In the genomic region with DNA sequence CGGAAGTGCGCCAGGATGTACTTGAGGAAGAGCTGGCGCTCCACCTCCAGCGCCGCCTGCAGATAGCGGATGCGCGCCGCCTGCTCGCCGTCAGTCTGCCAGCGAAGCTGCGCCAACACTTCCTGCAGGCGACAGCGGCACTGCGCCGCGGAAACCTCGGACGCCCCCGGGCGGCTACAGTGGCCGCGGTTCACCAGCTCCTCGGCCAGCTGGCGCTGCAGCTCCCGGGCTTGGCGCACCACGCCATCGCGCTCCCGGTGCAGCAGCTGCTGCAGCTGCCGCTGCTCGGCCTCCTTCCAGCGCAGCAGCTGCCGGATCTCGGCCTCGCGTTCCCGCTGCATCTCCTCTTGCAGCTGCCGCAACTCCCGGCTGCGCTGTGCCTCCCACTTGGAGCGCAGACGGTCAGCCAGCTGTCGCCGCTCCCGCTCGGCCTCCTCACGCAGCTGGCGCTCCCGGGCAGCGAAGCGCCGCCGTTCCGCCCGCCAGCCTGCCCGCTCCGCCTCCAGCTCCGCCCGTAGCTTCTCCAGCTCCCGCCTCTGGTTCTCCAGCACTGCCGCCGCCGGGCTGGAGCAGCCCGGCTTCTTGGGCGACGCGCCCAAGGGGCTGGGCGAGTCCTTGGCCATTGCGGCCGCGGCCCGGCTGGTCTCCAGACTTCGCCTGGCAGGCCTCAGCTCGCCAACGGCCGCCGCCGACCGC, we compare ENCODE assay signal across 8 cellular contexts. TPM values are rescaled to one million over a fixed set of nuclear protein-coding genes. Genes with fewer than 3 reads are reported as not detected.
DNase-seq lines count a peak whose midpoint lies in the region; ATAC-seq and TF ChIP-seq lines count a peak whose summit lies in the region.
"Not testable (repeated sequence)": the region's sequence is repeated elsewhere in the genome, so short reads cannot be mapped to it uniquely, and the experiment has no call there.

No MANE protein-coding gene starts in this region.

- not testable (repeated sequence) for H3K27ac Mint-ChIP-seq in CD8-positive, alpha-beta T cell; T-helper 17 cell

- ATAC-seq in CD8-positive, alpha-beta T cell: peak; percentile 72
- ATAC-seq in GM19438 (IDR thresholded peaks at IDR 0.05; ENCODE audit: low read depth, unreplicated experiment) (peak; percentile 62), HG02610 (IDR thresholded peaks at IDR 0.05; ENCODE audit: unreplicated experiment) (peak; percentile 58), HG03342 (IDR thresholded peaks at IDR 0.05; ENCODE audit: unreplicated experiment) (peak; percentile 51), T-helper 17 cell (peak; percentile 81), body of pancreas (peak; percentile 77), left lobe of liver (peak; percentile 84), sciatic nerve (peak; percentile 77)

- not testable (repeated sequence) for H3K27me3 Mint-ChIP-seq in CD8-positive, alpha-beta T cell (ENCODE audit: low read depth); T-helper 17 cell

- H3K36me3 Mint-ChIP-seq in CD8-positive, alpha-beta T cell; T-helper 17 cell (ENCODE audit: low read depth): not testable (repeated sequence)

- TF ChIP-seq CTCF in CD8-positive, alpha-beta T cell (IDR thresholded peaks at IDR 0.05); body of pancreas (IDR thresholded peaks at IDR 0.05): not testable (repeated sequence)

- H3K27me3 ChIP-seq in CD8-positive, alpha-beta T cell (ENCODE audit: insufficient read depth, low read length); body of pancreas: not testable (repeated sequence)

- intact Hi-C loops in CD8-positive, alpha-beta T cell (cut with DNase I, micrococcal nuclease); body of pancreas (cut with DNase I); sciatic nerve (cut with DNase I): not testable (repeated sequence)

- POLR2A ChIA-PET in CD8-positive, alpha-beta T cell (lab: Charles Lee): not testable (repeated sequence)

- not testable (repeated sequence) for H3K27ac ChIP-seq in CD8-positive, alpha-beta T cell (ENCODE audit: low read depth, low read length); body of pancreas

- H3K36me3 ChIP-seq in CD8-positive, alpha-beta T cell (ENCODE audit: insufficient read depth, low read length); body of pancreas (replicated peaks in 1 of 2; ENCODE audit: insufficient read depth in 1 of 2, low read depth in 2 of 2): not testable (repeated sequence)

- H3K4me1 ChIP-seq in CD8-positive, alpha-beta T cell (ENCODE audit: insufficient read depth, low read length); body of pancreas: not testable (repeated sequence)

- WGBS in body of pancreas, 2 donors: no CpG with 5 or more reads among the region's 82 CpGs

- H3K4me1 Mint-ChIP-seq in CD8-positive, alpha-beta T cell (ENCODE audit: low read depth); T-helper 17 cell: not testable (repeated sequence)

- CTCF ChIA-PET in CD8-positive, alpha-beta T cell (lab: Charles Lee): not testable (repeated sequence)

- not testable (repeated sequence) for H3K9me3 Mint-ChIP-seq in CD8-positive, alpha-beta T cell

- H3K4me3 ChIP-seq in CD8-positive, alpha-beta T cell (ENCODE audit: low read depth, low read length); body of pancreas: not testable (repeated sequence)

- not testable (repeated sequence) for DNase-seq in CD8-positive, alpha-beta T cell; T-helper 17 cell; left lobe of liver (ENCODE audit: low spot score); sciatic nerve (ENCODE audit: low spot score)
- peak in 1 of 4 donors; percentile 60 for DNase-seq in body of pancreas

- not testable (repeated sequence) for H3K9me3 ChIP-seq in CD8-positive, alpha-beta T cell (ENCODE audit: low read length); T-helper 17 cell (ENCODE audit: control insufficient read depth, low read length, poor library complexity, severe bottlenecking); body of pancreas

- not testable (repeated sequence) for TF ChIP-seq POLR2A in body of pancreas (IDR thresholded peaks at IDR 0.05)

- not testable (repeated sequence) for H3K4me3 Mint-ChIP-seq in CD8-positive, alpha-beta T cell; T-helper 17 cell

RNA-seq across cellular contexts. Expression of a gene that starts 0.8 kb away (rescaled TPM):
- under 1 TPM; 0.33 to 0.49 TPM for total RNA-seq in CD8-positive, alpha-beta T cell
- under 1 TPM; 0.68 to 0.92 TPM for total RNA-seq in T-helper 17 cell
- under 1 TPM in 1 of 2 donors, not detected in 1; 0.78 TPM for total RNA-seq in body of pancreas
- total RNA-seq in left lobe of liver: 0.08 TPM
- 0.27 TPM for total RNA-seq in sciatic nerve
